In genomic region chr1:152941037-152941700, GRCh38 we compare ENCODE assay signal across 15 cellular contexts. TPM values are rescaled to one million over a fixed set of nuclear protein-coding genes. Genes with fewer than 3 reads are reported as not detected.
"Had no signal": no experiment of that assay in that cellular context is flagged by ENCODE, and none has a peak within 500 bp of the region (broad histone marks: within the 10 kb centered on the region; RNA-seq: fewer than 3 reads in every experiment).

No MANE protein-coding gene starts in this region.

- H3K4me3 ChIP-seq: sigmoid colon, upper lobe of left lung had no signal

- H3K36me3 ChIP-seq: sigmoid colon, upper lobe of left lung had no signal

- H3K27me3 ChIP-seq: sigmoid colon, upper lobe of left lung had no signal

- DNase-seq: activated CD4-positive, alpha-beta T cell treated with anti-CD3 and anti-CD28 coated beads, Interleukin-2, amount 10 ng/mL, durations not matched to agents 7 days and 5 days; activated CD8-positive, alpha-beta memory T cell treated with anti-CD3 and anti-CD28 coated beads for 24 hours; activated naive CD4-positive, alpha-beta T cell treated with anti-CD3 and anti-CD28 coated beads for 36 hours; central memory CD4-positive, alpha-beta T cell; cortex of kidney; effector CD8-positive, alpha-beta T cell; sigmoid colon; stimulated activated naive CD4-positive, alpha-beta T cell treated with Interleukin-2 at 50 U/mL for 16 hours; T-helper 1 cell; upper lobe of left lung had no signal

RNA-seq across cellular contexts. Expression of gene SPRR5, which starts 5.8 kb away (rescaled TPM):
- total RNA-seq: activated CD4-positive, alpha-beta T cell treated with anti-CD3 and anti-CD28 coated beads, Interleukin-2, amount 10 ng/mL, durations not matched to agents 7 days and 5 days; activated naive CD4-positive, alpha-beta T cell treated with anti-CD3 and anti-CD28 coated beads for 36 hours; epithelial cell of proximal tubule; fibroblast of villous mesenchyme; left lobe of liver; osteoblast; pulmonary artery endothelial cell; sigmoid colon; upper lobe of left lung had no signal

RNA-seq across cellular contexts. Expression of gene SPRR4, which starts 29.3 kb away (rescaled TPM):
- total RNA-seq: activated CD4-positive, alpha-beta T cell treated with anti-CD3 and anti-CD28 coated beads, Interleukin-2, amount 10 ng/mL, durations not matched to agents 7 days and 5 days; activated naive CD4-positive, alpha-beta T cell treated with anti-CD3 and anti-CD28 coated beads for 36 hours; epithelial cell of proximal tubule; fibroblast of villous mesenchyme; left lobe of liver; osteoblast; pulmonary artery endothelial cell; sigmoid colon; upper lobe of left lung had no signal

RNA-seq across cellular contexts. Expression of gene IVL, which starts 32.8 kb away (rescaled TPM):
- total RNA-seq: activated CD4-positive, alpha-beta T cell treated with anti-CD3 and anti-CD28 coated beads, Interleukin-2, amount 10 ng/mL, durations not matched to agents 7 days and 5 days; activated naive CD4-positive, alpha-beta T cell treated with anti-CD3 and anti-CD28 coated beads for 36 hours; fibroblast of villous mesenchyme; left lobe of liver; osteoblast; sigmoid colon had no signal

RNA-seq across cellular contexts. Expression of gene SPRR1A, which starts 42.7 kb away (rescaled TPM):
- total RNA-seq: activated CD4-positive, alpha-beta T cell treated with anti-CD3 and anti-CD28 coated beads, Interleukin-2, amount 10 ng/mL, durations not matched to agents 7 days and 5 days; activated naive CD4-positive, alpha-beta T cell treated with anti-CD3 and anti-CD28 coated beads for 36 hours; epithelial cell of proximal tubule; fibroblast of villous mesenchyme; left lobe of liver; osteoblast; pulmonary artery endothelial cell; sigmoid colon; upper lobe of left lung had no signal
